Comparison of ENCODE assay signal across 8 cellular contexts in genomic region chr14:20332386-20332945, GRCh38. TPM values are rescaled to one million over a fixed set of nuclear protein-coding genes. Genes with fewer than 3 reads are reported as not detected.
A peak's percentile ranks its signal among the peaks of the same experiment; 100 is the strongest.
DNase-seq lines count a peak whose midpoint lies in the region; ATAC-seq and TF ChIP-seq lines count a peak whose summit lies in the region.

No MANE protein-coding gene starts in this region.

- peaks cover 2 to 21% of the 10 kb centered on the region in 2 donors for H3K4me1 ChIP-seq in right atrium auricular region

- DNase-seq in NCI-H748 (lab: John Stamatoyannopoulos, UW; ENCODE audit: unreplicated experiment) (peak; percentile 34), NCI-H748 treated with DMSO at 0.1 percent for 48 hours (lab: John Stamatoyannopoulos, UW) (no peak), right atrium auricular region (ENCODE audit: low spot score) (no peak), retinal pigment epithelial cell (ENCODE audit: low read depth) (no peak), NCI-H446 (lab: John Stamatoyannopoulos, UW) (no peak), GF-D8 (lab: John Stamatoyannopoulos, UW) (no peak)
- DNase-seq in activated T-helper 1 cell treated with anti-CD3 and anti-CD28 coated beads, Interleukin-12 subunit alpha, Interleukin-12 subunit beta, Interleukin-2, Interleukin-4 antibody, amounts not matched to agents 30 ng/mL and 10 ng/mL and 1 ng/mL, durations not matched to agents 14 hours and 24 hours and 36 hours (ENCODE audit: low spot score) = no peak

- no peaks in the 10 kb centered on the region for H3K9me3 ChIP-seq in right atrium auricular region

- H3K27ac Mint-ChIP-seq in activated T-helper 1 cell treated with anti-CD3 and anti-CD28 coated beads, Interleukin-12 subunit alpha, Interleukin-12 subunit beta, Interleukin-2, Interleukin-4 antibody, amounts not matched to agents 30 ng/mL and 10 ng/mL and 1 ng/mL, durations not matched to agents 14 hours and 24 hours and 36 hours = peak overlapping the region; percentile 91

- no peaks in the 10 kb centered on the region for H3K9me3 Mint-ChIP-seq in activated T-helper 1 cell treated with anti-CD3 and anti-CD28 coated beads, Interleukin-12 subunit alpha, Interleukin-12 subunit beta, Interleukin-2, Interleukin-4 antibody, amounts not matched to agents 30 ng/mL and 10 ng/mL and 1 ng/mL, durations not matched to agents 14 hours and 24 hours and 36 hours

- peak overlapping the region; percentile 98 for H3K4me3 Mint-ChIP-seq in activated T-helper 1 cell treated with anti-CD3 and anti-CD28 coated beads, Interleukin-12 subunit alpha, Interleukin-12 subunit beta, Interleukin-2, Interleukin-4 antibody, amounts not matched to agents 30 ng/mL and 10 ng/mL and 1 ng/mL, durations not matched to agents 14 hours and 24 hours and 36 hours

- H3K27ac ChIP-seq in right atrium auricular region = peak overlapping the region; percentile 87 to 91

- intact Hi-C loops in activated T-helper 1 cell treated with anti-CD3 and anti-CD28 coated beads, Interleukin-12 subunit alpha, Interleukin-12 subunit beta, Interleukin-2, Interleukin-4 antibody, amounts not matched to agents 30 ng/mL and 10 ng/mL and 1 ng/mL, durations not matched to agents 14 hours and 24 hours and 36 hours (cut with micrococcal nuclease) = loop anchor here (2.0 to 10.0 kb wide), 3 partner anchors 80 to 642 kb away; partner anchors contain the start of gene TEP1

- peak overlapping the region; percentile 62 to 67 for H3K4me3 ChIP-seq in right atrium auricular region
- peak overlapping the region; percentile 80 for H3K4me3 ChIP-seq in retinal pigment epithelial cell (ENCODE audit: low read length)

- H3K36me3 Mint-ChIP-seq in activated T-helper 1 cell treated with anti-CD3 and anti-CD28 coated beads, Interleukin-12 subunit alpha, Interleukin-12 subunit beta, Interleukin-2, Interleukin-4 antibody, amounts not matched to agents 30 ng/mL and 10 ng/mL and 1 ng/mL, durations not matched to agents 14 hours and 24 hours and 36 hours (ENCODE audit: low read depth) = peaks cover 18% of the 10 kb centered on the region

- ATAC-seq in HG03135 (IDR thresholded peaks at IDR 0.05; ENCODE audit: unreplicated experiment) = peak; percentile 6

- TF ChIP-seq CTCF in right atrium auricular region (IDR thresholded peaks at IDR 0.05) (peak in 1 of 2 donors; percentile 12), retinal pigment epithelial cell (conservative IDR thresholded peaks at IDR 0.05; ENCODE audit: low read depth, low read length) (no peak)

- H3K27me3 Mint-ChIP-seq in activated T-helper 1 cell treated with anti-CD3 and anti-CD28 coated beads, Interleukin-12 subunit alpha, Interleukin-12 subunit beta, Interleukin-2, Interleukin-4 antibody, amounts not matched to agents 30 ng/mL and 10 ng/mL and 1 ng/mL, durations not matched to agents 14 hours and 24 hours and 36 hours (ENCODE audit: insufficient read depth) = no peaks in the 10 kb centered on the region

- no peaks in the 10 kb centered on the region for H3K27me3 ChIP-seq in right atrium auricular region

- peaks cover 14% of the 10 kb centered on the region for H3K36me3 ChIP-seq in right atrium auricular region

- H3K4me1 Mint-ChIP-seq in activated T-helper 1 cell treated with anti-CD3 and anti-CD28 coated beads, Interleukin-12 subunit alpha, Interleukin-12 subunit beta, Interleukin-2, Interleukin-4 antibody, amounts not matched to agents 30 ng/mL and 10 ng/mL and 1 ng/mL, durations not matched to agents 14 hours and 24 hours and 36 hours (ENCODE audit: low read depth) = peaks cover 63% of the 10 kb centered on the region

RNA-seq across cellular contexts. Expression of gene CCNB1IP1, which starts 0.6 kb away (rescaled TPM):
- 61.2 and 72.5 TPM in 2 replicates for total RNA-seq in activated T-helper 1 cell treated with anti-CD3 and anti-CD28 coated beads, Interleukin-12 subunit alpha, Interleukin-12 subunit beta, Interleukin-2, Interleukin-4 antibody, amounts not matched to agents 30 ng/mL and 10 ng/mL and 1 ng/mL, durations not matched to agents 14 hours and 24 hours and 36 hours
- total RNA-seq in right atrium auricular region = 10 to 100 TPM; 52.9 to 71.1 TPM

RNA-seq across cellular contexts. Expression of gene PARP2, which starts 11.0 kb away (rescaled TPM):
- 32.5 and 36.6 TPM in 2 replicates for total RNA-seq in activated T-helper 1 cell treated with anti-CD3 and anti-CD28 coated beads, Interleukin-12 subunit alpha, Interleukin-12 subunit beta, Interleukin-2, Interleukin-4 antibody, amounts not matched to agents 30 ng/mL and 10 ng/mL and 1 ng/mL, durations not matched to agents 14 hours and 24 hours and 36 hours
- 1 to 10 TPM; 6.5 to 8.9 TPM for total RNA-seq in right atrium auricular region

RNA-seq across cellular contexts. Expression of gene TTC5, which starts 26.7 kb away (rescaled TPM):
- total RNA-seq in activated T-helper 1 cell treated with anti-CD3 and anti-CD28 coated beads, Interleukin-12 subunit alpha, Interleukin-12 subunit beta, Interleukin-2, Interleukin-4 antibody, amounts not matched to agents 30 ng/mL and 10 ng/mL and 1 ng/mL, durations not matched to agents 14 hours and 24 hours and 36 hours = 33.0 and 33.7 TPM in 2 replicates
- total RNA-seq in right atrium auricular region = 1 to 10 TPM; 4.3 to 7.7 TPM
